Comparison of ENCODE assay signal across 17 cellular contexts in genomic region chr17:69173118-69173517, GRCh38. TPM values are rescaled to one million over a fixed set of nuclear protein-coding genes. Genes with fewer than 3 reads are reported as not detected.
DNase-seq lines count a peak whose midpoint lies in the region; ATAC-seq and TF ChIP-seq lines count a peak whose summit lies in the region.
"Had no signal": no experiment of that assay in that cellular context is flagged by ENCODE, and none has a peak within 500 bp of the region (broad histone marks: within the 10 kb centered on the region; RNA-seq: fewer than 3 reads in every experiment).

No MANE protein-coding gene starts in this region.

- RAD21 ChIA-PET in HCT116 (lab: Charles Lee; ENCODE audit: low non-redundant PET in 1 of 2, low total read pairs in 2 of 2, uncharacterized antibody in 2 of 2, unreplicated experiment in 2 of 2): no interaction called here

- no peak for DNase-seq in MCF 10A (ENCODE audit: unreplicated experiment)
- DNase-seq in breast epithelium (ENCODE audit: low spot score in 2 of 2): no peak
- no peak for DNase-seq in HCT116 (ENCODE audit: low read depth, low spot score)
- no peak for DNase-seq in NCI-H748 treated with DMSO at 0.1 percent for 48 hours (lab: John Stamatoyannopoulos, UW)
- no peak for DNase-seq in omental fat pad (ENCODE audit: low spot score)
- DNase-seq in stimulated activated CD4-positive, alpha-beta T cell treated with anti-CD3 and anti-CD28 coated beads, Interleukin-4, amount 100 ng/mL, for 4 hours: no peak
- DNase-seq: 8988T; BE2C; CD4-positive, alpha-beta memory T cell; DMS153; DMS79 treated with DMSO at 0.1 percent for 48 hours; EL had no signal

- no peak for TF ChIP-seq CTCF in MCF 10A (IDR thresholded peaks at IDR 0.05; ENCODE audit: unreplicated experiment)
- TF ChIP-seq CTCF in breast epithelium (IDR thresholded peaks at IDR 0.05): no peak
- TF ChIP-seq CTCF in HCT116 (IDR thresholded peaks at IDR 0.05 in 2 of 3, conservative IDR thresholded peaks at IDR 0.05 in 1 of 3; ENCODE audit: borderline replicate concordance in 1 of 3, insufficient read depth in 1 of 3, low read depth in 2 of 3, low read length in 2 of 3): no peak
- TF ChIP-seq CTCF in omental fat pad (IDR thresholded peaks at IDR 0.05): no peak

- BruUV-seq in MCF 10A (replicated peaks; lab: Mats Ljungman, UMichigan): no TSS peak
- no TSS peak for BruUV-seq in HCT116 (replicated peaks; lab: Mats Ljungman, UMichigan)

- no peak overlapping the region for H3K9ac ChIP-seq in HCT116 (ENCODE audit: low read length)
- H3K9ac ChIP-seq: KMS-11 had no signal

- H3K36me3 Mint-ChIP-seq in MCF 10A (ENCODE audit: insufficient read depth, unreplicated experiment): no peaks in the 10 kb centered on the region
- peaks cover 69% of the 10 kb centered on the region for H3K36me3 Mint-ChIP-seq in dendritic cell treated with granulocyte-macrophage colony-stimulating factor and Interleukin-4, amounts not matched to agents 40 ng/mL and 50 ng/mL, for 4 days (ENCODE audit: low read depth)

- H3K4me1 ChIP-seq in breast epithelium (no peaks in the 10 kb centered on the region), HCT116 (ENCODE audit: control insufficient read depth in 1 of 2, insufficient read depth in 2 of 2, low read length in 2 of 2) (peaks cover 7 to 16% of the 10 kb centered on the region in 2 experiments)
- H3K4me1 ChIP-seq: BE2C had no signal

- CTCF ChIA-PET in MCF 10A (lab: Yijun Ruan, JAX) (interaction anchor here (0.5 to 0.9 kb wide), 2 partner anchors 71 to 395 kb away, joined by 3 read pairs; no protein-coding TSS in a partner anchor), HCT116 (lab: Charles Lee) (interaction anchor here (1.3 kb wide), 1 partner anchor 401 kb away, joined by 3 read pairs; no protein-coding TSS in a partner anchor)

- H3K4me3 ChIP-seq in breast epithelium (no peak overlapping the region), HCT116 (replicated peaks in 1 of 2; ENCODE audit: low read depth in 1 of 2, low read length in 2 of 2) (no peak overlapping the region)

- H3K36me3 ChIP-seq in breast epithelium (peaks cover 4% of the 10 kb centered on the region), HCT116 (ENCODE audit: control insufficient read depth in 1 of 2, insufficient read depth in 2 of 2, low read length in 2 of 2) (no peaks in the 10 kb centered on the region)
- H3K36me3 ChIP-seq: BE2C had no signal

- H3K9me2 ChIP-seq in HCT116 (ENCODE audit: insufficient read depth): no peaks in the 10 kb centered on the region; the same call in 1 of the 2 replicates

- no peaks in the 10 kb centered on the region for H3K9me3 Mint-ChIP-seq in MCF 10A (ENCODE audit: unreplicated experiment)
- peaks cover 37% of the 10 kb centered on the region for H3K9me3 Mint-ChIP-seq in dendritic cell treated with granulocyte-macrophage colony-stimulating factor and Interleukin-4, amounts not matched to agents 40 ng/mL and 50 ng/mL, for 4 days

- no peaks in the 10 kb centered on the region for H3K79me2 ChIP-seq in HCT116 (ENCODE audit: insufficient read depth, low read length)

- ATAC-seq in HCT116: no peak
- no peak for ATAC-seq in omental fat pad (ENCODE audit: low FRiP score)

- TF ChIP-seq RAD21 in HCT116 (IDR thresholded peaks at IDR 0.05; ENCODE audit: low read depth): no peak

- peak overlapping the region; percentile 94 for H3K27ac Mint-ChIP-seq in MCF 10A (ENCODE audit: low read depth, unreplicated experiment)
- H3K27ac Mint-ChIP-seq in dendritic cell treated with granulocyte-macrophage colony-stimulating factor and Interleukin-4, amounts not matched to agents 40 ng/mL and 50 ng/mL, for 4 days: peak overlapping the region; percentile 83

- H4K20me1 ChIP-seq in HCT116 (ENCODE audit: insufficient read depth): no peaks in the 10 kb centered on the region

- H2AFZ ChIP-seq in HCT116 (ENCODE audit: low read depth, low read length, poor library complexity, severe bottlenecking): peak overlapping the region; percentile 44

- H3K27ac ChIP-seq in breast epithelium: no peak overlapping the region
- no peak overlapping the region for H3K27ac ChIP-seq in HCT116 (ENCODE audit: low read depth, low read length)
- H3K27ac ChIP-seq: C4-2B, HL-60, KMS-11 had no signal

- no peaks in the 10 kb centered on the region for H3K27me3 Mint-ChIP-seq in MCF 10A (ENCODE audit: insufficient read depth, unreplicated experiment)
- H3K27me3 Mint-ChIP-seq in dendritic cell treated with granulocyte-macrophage colony-stimulating factor and Interleukin-4, amounts not matched to agents 40 ng/mL and 50 ng/mL, for 4 days: no peaks in the 10 kb centered on the region
- H3K27me3 Mint-ChIP-seq: CD4-positive, alpha-beta memory T cell; IgD-negative memory B cell had no signal

- TF ChIP-seq POLR2A in breast epithelium (IDR thresholded peaks at IDR 0.05) (no peak), HCT116 (IDR thresholded peaks at IDR 0.05; ENCODE audit: borderline replicate concordance, extremely low read depth, insufficient read depth, insufficient read length) (no peak)

- no peaks in the 10 kb centered on the region for H3K27me3 ChIP-seq in breast epithelium
- H3K27me3 ChIP-seq in HCT116 (ENCODE audit: insufficient read depth, low read length): no peaks in the 10 kb centered on the region
- H3K27me3 ChIP-seq: BE2C had no signal

- H3K4me2 ChIP-seq in HCT116 (ENCODE audit: low read length): no peak overlapping the region
- H3K4me2 ChIP-seq: KMS-11 had no signal

- H3K4me3 Mint-ChIP-seq in MCF 10A (ENCODE audit: unreplicated experiment): peak overlapping the region; percentile 7
- H3K4me3 Mint-ChIP-seq in dendritic cell treated with granulocyte-macrophage colony-stimulating factor and Interleukin-4, amounts not matched to agents 40 ng/mL and 50 ng/mL, for 4 days: no peak overlapping the region
- H3K4me3 Mint-ChIP-seq: CD4-positive, alpha-beta memory T cell; IgD-negative memory B cell had no signal

- POLR2A ChIA-PET in MCF 10A (lab: Yijun Ruan, JAX) (interaction anchor here (1.7 to 1.8 kb wide), 2 partner anchors 28 to 32 kb away, joined by 7 to 8 read pairs; partner anchors contain the start of gene ABCA6), HCT116 (lab: Charles Lee) (no interaction called here)

- no peaks in the 10 kb centered on the region for H3K9me3 ChIP-seq in breast epithelium
- no peaks in the 10 kb centered on the region for H3K9me3 ChIP-seq in HCT116 (ENCODE audit: control insufficient read depth in 1 of 2, insufficient read depth in 1 of 2, low read depth in 1 of 2, low read length in 2 of 2)
- H3K9me3 ChIP-seq: BE2C had no signal

- H3K4me1 Mint-ChIP-seq in MCF 10A (ENCODE audit: insufficient read depth, unreplicated experiment): peaks cover 38% of the 10 kb centered on the region
- peaks cover 48% of the 10 kb centered on the region for H3K4me1 Mint-ChIP-seq in dendritic cell treated with granulocyte-macrophage colony-stimulating factor and Interleukin-4, amounts not matched to agents 40 ng/mL and 50 ng/mL, for 4 days (ENCODE audit: low read depth)
- H3K4me1 Mint-ChIP-seq: CD4-positive, alpha-beta memory T cell had no signal

- intact Hi-C loops in MCF 10A (cut with micrococcal nuclease) (no loop called here), breast epithelium (cut with DNase I; ENCODE audit: low total_unique reads) (no loop called here), HCT116 (cut with micrococcal nuclease) (no loop called here)
- intact Hi-C loops in dendritic cell treated with granulocyte-macrophage colony-stimulating factor and Interleukin-4, amounts not matched to agents 40 ng/mL and 50 ng/mL, for 4 days (cut with micrococcal nuclease): loop anchor here (10.0 kb wide), 2 partner anchors 48 to 52 kb away; partner anchors contain the start of gene ABCA10

TF ChIP-seq in HCT116, 20 proteins besides CTCF, POLR2A, EP300 and RAD21:
- TF ChIP-seq TCF7L2 (IDR thresholded peaks at IDR 0.05; ENCODE audit: borderline replicate concordance, extremely low read depth, insufficient read depth, insufficient read length): no peak

RNA-seq across cellular contexts. Expression of gene ABCA6, which starts 31.4 kb away (rescaled TPM):
- 34.5 TPM in 2 replicates for total RNA-seq in MCF 10A (2022)
- 100 to 1,000 TPM in 2 of 3 donors, 10 to 100 TPM in 1; 61.2 to 198 (median 122) TPM for total RNA-seq in breast epithelium
- 0.44 TPM for total RNA-seq in HCT116 (2021; ENCODE audit: unreplicated experiment)
- polyA plus RNA-seq in HCT116 (2012): 0.09 TPM in 1 of 2 replicates, not detected in the other
- total RNA-seq in omental fat pad: 100 to 1,000 TPM in 3 of 4 donors, 10 to 100 TPM in 1; 50.2 to 311 (median 163) TPM
- polyA plus RNA-seq: CD4-positive, alpha-beta memory T cell had no signal

RNA-seq across cellular contexts. Expression of gene ABCA10, which starts 55.5 kb away (rescaled TPM):
- total RNA-seq in MCF 10A (2022) (18.3 and 24.7 TPM in 2 replicates), breast epithelium (10 to 100 TPM; 13.6 to 49.5 (median 16.1) TPM), HCT116 (2021; ENCODE audit: unreplicated experiment) (0.34 TPM), omental fat pad (10 to 100 TPM in 3 of 4 donors, 1 to 10 TPM in 1; 2.5 to 86.1 (median 22.0) TPM)
- polyA plus RNA-seq in HCT116 (2012): 0.04 and 0.12 TPM in 2 replicates
- polyA plus RNA-seq: CD4-positive, alpha-beta memory T cell; IgD-negative memory B cell had no signal

Comparison
In these comparisons a context has a peak if more than half of its experiments do, and no peak if none do; other contexts are left out.
1. RNA of gene ABCA6, which starts 31.4 kb away (total RNA-seq): 50.2 to 311 TPM in omental fat pad, 61.2 to 198 TPM in breast epithelium and 34.5 TPM in MCF 10A; 0.44 TPM in HCT116 (single experiment); every median in the first group is over 10 times any median in the second.